ENCODE assay signal across 8 cellular contexts in the genomic region with DNA sequence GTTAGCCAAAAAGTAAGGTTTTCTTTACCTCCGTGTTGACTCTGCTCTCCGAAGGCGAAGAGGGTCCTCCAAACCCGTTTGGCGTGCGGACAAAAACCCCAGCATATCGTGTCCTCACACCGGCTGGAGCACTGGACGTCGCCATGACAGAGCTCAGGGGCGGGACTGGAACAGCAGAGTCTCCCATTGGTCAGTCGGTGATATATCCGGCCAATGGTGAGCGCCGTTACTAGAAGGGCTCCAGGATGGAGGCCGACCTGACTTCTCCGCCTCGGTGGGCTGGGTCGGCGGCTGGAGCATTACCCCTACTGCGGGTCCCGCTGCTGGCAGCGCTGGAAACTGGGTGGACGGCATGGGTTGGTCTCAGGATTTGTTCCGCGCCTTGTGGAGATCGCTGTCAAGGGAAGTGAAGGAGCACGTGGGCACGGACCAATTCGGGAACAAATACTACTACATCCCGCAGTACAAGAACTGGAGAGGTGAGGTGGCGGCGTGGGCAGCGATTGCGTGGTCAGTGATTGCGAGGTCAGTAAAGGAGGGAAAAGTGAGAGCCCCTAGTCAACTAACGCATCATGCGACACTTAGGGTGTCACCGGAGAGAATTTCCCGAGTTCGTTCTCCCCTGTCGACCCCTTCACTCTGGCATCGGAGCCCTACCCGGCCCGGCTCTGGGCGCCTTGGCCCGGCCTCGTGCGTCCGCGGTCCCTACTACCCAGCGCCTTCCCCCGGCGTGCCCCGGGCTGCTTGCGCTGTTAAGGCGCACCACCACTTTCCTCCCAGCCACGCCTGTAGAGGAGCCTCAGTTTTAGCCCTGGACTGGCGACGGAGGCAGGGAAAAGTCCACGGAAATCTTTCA. TPM values are rescaled to one million over a fixed set of nuclear protein-coding genes. Genes with fewer than 3 reads are reported as not detected.
DNase-seq lines count a peak whose midpoint lies in the region; ATAC-seq and TF ChIP-seq lines count a peak whose summit lies in the region.

A gene with protein sequence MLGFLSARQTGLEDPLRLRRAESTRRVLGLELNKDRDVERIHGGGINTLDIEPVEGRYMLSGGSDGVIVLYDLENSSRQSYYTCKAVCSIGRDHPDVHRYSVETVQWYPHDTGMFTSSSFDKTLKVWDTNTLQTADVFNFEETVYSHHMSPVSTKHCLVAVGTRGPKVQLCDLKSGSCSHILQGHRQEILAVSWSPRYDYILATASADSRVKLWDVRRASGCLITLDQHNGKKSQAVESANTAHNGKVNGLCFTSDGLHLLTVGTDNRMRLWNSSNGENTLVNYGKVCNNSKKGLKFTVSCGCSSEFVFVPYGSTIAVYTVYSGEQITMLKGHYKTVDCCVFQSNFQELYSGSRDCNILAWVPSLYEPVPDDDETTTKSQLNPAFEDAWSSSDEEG (minus strand): TSS at position 167 of the 856 bp plus-strand sequence. CDS start 62 bp downstream, at position 105.
A gene with protein sequence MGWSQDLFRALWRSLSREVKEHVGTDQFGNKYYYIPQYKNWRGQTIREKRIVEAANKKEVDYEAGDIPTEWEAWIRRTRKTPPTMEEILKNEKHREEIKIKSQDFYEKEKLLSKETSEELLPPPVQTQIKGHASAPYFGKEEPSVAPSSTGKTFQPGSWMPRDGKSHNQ (plus strand): TSS at position 302 of the 856 bp plus-strand sequence. CDS start 51 bp downstream, at position 353.

- TF ChIP-seq POLR2A in GM15510 (IDR thresholded peaks at IDR 0.05; ENCODE audit: borderline replicate concordance, extremely low read depth, insufficient read length) = peak; percentile 68
- peak; percentile 59 for TF ChIP-seq POLR2A in prostate gland (IDR thresholded peaks at IDR 0.05)

- H3K36me3 ChIP-seq in right atrium auricular region = no peaks in the 10 kb centered on the region
- H3K36me3 ChIP-seq in prostate gland = no peaks in the 10 kb centered on the region
- H3K36me3 ChIP-seq in urinary bladder (ENCODE audit: insufficient read depth) = no peaks in the 10 kb centered on the region

- no peak for TF ChIP-seq CTCF in right atrium auricular region (IDR thresholded peaks at IDR 0.05)
- no peak for TF ChIP-seq CTCF in prostate gland (IDR thresholded peaks at IDR 0.05)

- H3K4me3 ChIP-seq in right atrium auricular region (peak within 1 kb of the TSS; percentile 49 to 74), prostate gland (peak within 1 kb of the TSS; percentile 59 to 69), urinary bladder (ENCODE audit: low read depth, low read length) (peak within 1 kb of the TSS; percentile 66)

- peaks cover 0 to 27% of the 10 kb centered on the region in 2 donors for H3K4me1 ChIP-seq in right atrium auricular region
- no peaks in the 10 kb centered on the region for H3K4me1 ChIP-seq in prostate gland (replicated peaks)
- peaks cover 2% of the 10 kb centered on the region for H3K4me1 ChIP-seq in urinary bladder (ENCODE audit: insufficient read depth)

- intact Hi-C loops in prostate gland (cut with DNase I) = loop anchor here (5.0 kb wide), 1 partner anchor 387 kb away; a partner anchor contains a TSS

- H3K27me3 ChIP-seq in right atrium auricular region = no peaks in the 10 kb centered on the region
- no peaks in the 10 kb centered on the region for H3K27me3 ChIP-seq in prostate gland (replicated peaks; ENCODE audit: insufficient read depth)

- peak; percentile 87 for DNase-seq in NCI-H146 treated with DMSO at 0.1 percent for 48 hours (lab: John Stamatoyannopoulos, UW; ENCODE audit: unreplicated experiment)
- peak; percentile 72 to 87 (median 79) for DNase-seq in T-helper 1 cell
- DNase-seq in amygdala (lab: John Stamatoyannopoulos, UW) = peak; percentile 46 to 96 (median 86)
- peak; percentile 95 for DNase-seq in right atrium auricular region (ENCODE audit: low spot score)
- DNase-seq in prostate gland (ENCODE audit: low spot score) = peak; percentile 95

- peak within 1 kb of the TSS; percentile 85 to 87 for H3K27ac ChIP-seq in right atrium auricular region
- peak within 1 kb of the TSS; percentile 81 to 82 for H3K27ac ChIP-seq in prostate gland
- peak within 1 kb of the TSS; percentile 61 for H3K27ac ChIP-seq in urinary bladder (ENCODE audit: low read depth)

- under 1% methylated on average over 61 of the region's 61 CpGs for WGBS in prostate gland
- 2% methylated on average over 61 of the region's 61 CpGs for WGBS in urinary bladder

- no peaks in the 10 kb centered on the region for H3K9me3 ChIP-seq in right atrium auricular region
- no peaks in the 10 kb centered on the region for H3K9me3 ChIP-seq in prostate gland

- peak; percentile 100 for ATAC-seq in HG02884 (IDR thresholded peaks at IDR 0.05; ENCODE audit: unreplicated experiment)

RNA-seq across cellular contexts. Expression of the first gene that starts in this region (rescaled TPM):
- total RNA-seq in right atrium auricular region = 1 to 10 TPM; 6.0 to 9.2 TPM
- 10 to 100 TPM; 12.3 to 12.5 TPM for total RNA-seq in prostate gland
- 32.8 TPM for total RNA-seq in urinary bladder
- 6.5 TPM for polyA plus RNA-seq in urinary bladder

RNA-seq across cellular contexts. Expression of the second gene that starts in this region (rescaled TPM):
- total RNA-seq in right atrium auricular region (10 to 100 TPM; 23.7 to 28.9 TPM), prostate gland (10 to 100 TPM; 16.6 to 17.9 TPM), urinary bladder (23.8 TPM)
- polyA plus RNA-seq in urinary bladder = 49.8 TPM

Comparison
In these comparisons a context has a peak if more than half of its experiments do, and no peak if none do; other contexts are left out.
1. Peak in every context shown above with its lines: DNase-seq, ATAC-seq, H3K4me3 ChIP-seq and H3K27ac ChIP-seq.